ENCODE assay signal across 20 cellular contexts in genomic region chr13:51783432-51784094, GRCh38.
"Had no signal": no experiment of that assay in that cellular context is flagged by ENCODE, and none has a peak within 500 bp of the region (broad histone marks: within the 10 kb centered on the region; RNA-seq: fewer than 3 reads in every experiment).

No MANE protein-coding gene starts in this region.

- H3K27ac Mint-ChIP-seq: activated naive CD8-positive, alpha-beta T cell treated with anti-CD3 and anti-CD28 coated beads for 36 hours; activated T-helper 1 cell treated with anti-CD3 and anti-CD28 coated beads, Interleukin-12 subunit alpha, Interleukin-12 subunit beta, Interleukin-2, Interleukin-4 antibody, amounts not matched to agents 30 ng/mL and 10 ng/mL and 1 ng/mL, durations not matched to agents 14 hours and 24 hours and 36 hours had no signal

- H3K4me2 ChIP-seq: hepatocyte had no signal

- DNase-seq: activated CD4-positive, alpha-beta T cell treated with anti-CD3 and anti-CD28 coated beads for 1 hour; activated CD4-positive, alpha-beta T cell treated with anti-CD3 and anti-CD28 coated beads, Interleukin-2, amount 50 U/mL, for 4 hours; activated naive CD8-positive, alpha-beta T cell treated with anti-CD3 and anti-CD28 coated beads for 36 hours; activated T-cell treated with anti-CD3 and anti-CD28 coated beads for 4 hours; amniotic stem cell; caudate nucleus; dorsolateral prefrontal cortex; endodermal cell; mesendoderm; nephron progenitor cell; right lobe of liver; stimulated activated CD4-positive, alpha-beta T cell treated with anti-CD3 and anti-CD28 coated beads, Interleukin-4, amount 100 ng/mL, for 4 hours; stimulated activated naive CD4-positive, alpha-beta T cell treated with Interleukin-2 at 50 U/mL for 16 hours; T-helper 2 cell; transverse colon had no signal

- H3K9me3 ChIP-seq: right lobe of liver, transverse colon, vagina had no signal

- H3K36me3 ChIP-seq: right lobe of liver, transverse colon, vagina had no signal

- H3K27me3 ChIP-seq: dorsolateral prefrontal cortex, hepatocyte, right lobe of liver, transverse colon, vagina had no signal

- H3K27ac ChIP-seq: dorsolateral prefrontal cortex, epithelial cell of prostate, hepatocyte, right lobe of liver, vagina, VCaP had no signal

- H3K79me2 ChIP-seq: hepatocyte had no signal

- H2AFZ ChIP-seq: hepatocyte had no signal

- H3K4me3 ChIP-seq: dorsolateral prefrontal cortex, hepatocyte, right lobe of liver, transverse colon, vagina had no signal

- H3K4me3 Mint-ChIP-seq: activated naive CD8-positive, alpha-beta T cell treated with anti-CD3 and anti-CD28 coated beads for 36 hours; activated T-helper 1 cell treated with anti-CD3 and anti-CD28 coated beads, Interleukin-12 subunit alpha, Interleukin-12 subunit beta, Interleukin-2, Interleukin-4 antibody, amounts not matched to agents 30 ng/mL and 10 ng/mL and 1 ng/mL, durations not matched to agents 14 hours and 24 hours and 36 hours; endodermal cell; nephron progenitor cell had no signal

- H3K27me3 Mint-ChIP-seq: activated naive CD8-positive, alpha-beta T cell treated with anti-CD3 and anti-CD28 coated beads for 36 hours had no signal

- H3K9me3 Mint-ChIP-seq: activated naive CD8-positive, alpha-beta T cell treated with anti-CD3 and anti-CD28 coated beads for 36 hours; activated T-helper 1 cell treated with anti-CD3 and anti-CD28 coated beads, Interleukin-12 subunit alpha, Interleukin-12 subunit beta, Interleukin-2, Interleukin-4 antibody, amounts not matched to agents 30 ng/mL and 10 ng/mL and 1 ng/mL, durations not matched to agents 14 hours and 24 hours and 36 hours; endodermal cell; nephron progenitor cell had no signal

- ATAC-seq: right lobe of liver had no signal
